In the genomic region with DNA sequence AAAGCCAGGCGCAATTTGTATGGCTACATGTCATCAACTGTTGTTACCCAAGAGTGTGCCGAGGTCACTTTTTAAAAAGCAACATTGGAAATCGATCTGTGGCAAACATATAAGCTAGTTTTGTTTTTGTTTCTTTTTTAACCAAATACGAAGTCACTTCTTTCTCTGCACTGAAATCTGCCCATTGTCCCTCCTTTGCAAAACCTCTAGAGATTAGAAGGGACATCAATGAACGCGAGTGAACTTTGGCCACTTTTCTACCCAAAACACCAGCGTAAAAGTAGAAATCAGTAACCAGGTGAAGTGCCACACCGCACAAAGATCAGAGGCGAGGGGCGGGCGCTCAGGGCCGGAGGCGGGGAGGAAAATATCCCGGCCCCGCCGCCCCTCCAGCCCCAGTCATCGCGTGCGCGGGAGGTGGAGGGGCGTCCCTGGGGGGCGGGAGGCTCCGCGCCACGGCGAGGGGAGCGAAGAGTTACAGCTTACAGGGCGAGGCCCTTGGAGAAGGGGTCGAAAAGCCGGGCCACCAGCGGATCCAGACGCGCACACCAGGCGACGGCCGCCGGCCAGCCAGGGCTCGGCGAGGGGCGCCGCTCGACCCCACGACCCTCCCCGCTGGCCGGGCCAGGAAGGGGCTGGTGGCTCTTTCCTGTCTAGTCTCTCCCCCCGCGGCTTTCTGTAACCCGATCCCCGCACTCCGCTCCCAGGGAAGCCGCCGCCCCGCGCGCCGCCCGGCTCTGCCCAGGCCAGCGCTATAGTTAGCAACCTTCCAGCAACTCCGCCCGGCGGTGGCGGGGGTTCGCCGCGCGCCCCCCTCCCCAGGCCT, we compare ENCODE assay signal across 2 cellular contexts.
TF ChIP-seq lines count a peak whose summit lies in the region.

No MANE protein-coding gene starts in this region.

TF ChIP-seq in IMR-90, 13 proteins besides CTCF, POLR2A, EP300 and RAD21:
- TF ChIP-seq MAFK (IDR thresholded peaks at IDR 0.05; ENCODE audit: low read depth, low read length) (no peak), RFX5 (IDR thresholded peaks at IDR 0.05; ENCODE audit: low read depth, low read length) (no peak), BHLHE40 (IDR thresholded peaks at IDR 0.05; ENCODE audit: low read depth, low read length) (peak; percentile 55; the same call in 1 of the 2 replicates), NFE2L2 (IDR thresholded peaks at IDR 0.05; ENCODE audit: low read depth, low read length) (no peak), FOS (IDR thresholded peaks at IDR 0.05; ENCODE audit: low read depth, low read length) (no peak), CHD1 (IDR thresholded peaks at IDR 0.05; ENCODE audit: low read depth, low read length) (no peak), MAZ (IDR thresholded peaks at IDR 0.05; ENCODE audit: borderline replicate concordance, low read depth, low read length) (peak; percentile 60), RCOR1 (IDR thresholded peaks at IDR 0.05; ENCODE audit: insufficient replicate concordance, low read length) (no peak), MXI1 (IDR thresholded peaks at IDR 0.05; ENCODE audit: borderline replicate concordance, low read depth, low read length) (0 out of 2 replicates have a peak, but pooled peaks have one; percentile 23), CEBPB (IDR thresholded peaks at IDR 0.05; ENCODE audit: low read depth, low read length) (no peak), SMC3 (IDR thresholded peaks at IDR 0.05; ENCODE audit: low read depth, low read length) (no peak)
- TF ChIP-seq, protein P1, sequence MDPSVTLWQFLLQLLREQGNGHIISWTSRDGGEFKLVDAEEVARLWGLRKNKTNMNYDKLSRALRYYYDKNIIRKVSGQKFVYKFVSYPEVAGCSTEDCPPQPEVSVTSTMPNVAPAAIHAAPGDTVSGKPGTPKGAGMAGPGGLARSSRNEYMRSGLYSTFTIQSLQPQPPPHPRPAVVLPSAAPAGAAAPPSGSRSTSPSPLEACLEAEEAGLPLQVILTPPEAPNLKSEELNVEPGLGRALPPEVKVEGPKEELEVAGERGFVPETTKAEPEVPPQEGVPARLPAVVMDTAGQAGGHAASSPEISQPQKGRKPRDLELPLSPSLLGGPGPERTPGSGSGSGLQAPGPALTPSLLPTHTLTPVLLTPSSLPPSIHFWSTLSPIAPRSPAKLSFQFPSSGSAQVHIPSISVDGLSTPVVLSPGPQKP (IDR thresholded peaks at IDR 0.05; ENCODE audit: borderline replicate concordance, low read depth, low read length): no peak
- TF ChIP-seq, protein P2, sequence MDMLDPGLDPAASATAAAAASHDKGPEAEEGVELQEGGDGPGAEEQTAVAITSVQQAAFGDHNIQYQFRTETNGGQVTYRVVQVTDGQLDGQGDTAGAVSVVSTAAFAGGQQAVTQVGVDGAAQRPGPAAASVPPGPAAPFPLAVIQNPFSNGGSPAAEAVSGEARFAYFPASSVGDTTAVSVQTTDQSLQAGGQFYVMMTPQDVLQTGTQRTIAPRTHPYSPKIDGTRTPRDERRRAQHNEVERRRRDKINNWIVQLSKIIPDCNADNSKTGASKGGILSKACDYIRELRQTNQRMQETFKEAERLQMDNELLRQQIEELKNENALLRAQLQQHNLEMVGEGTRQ (IDR thresholded peaks at IDR 0.05; ENCODE audit: low read depth, low read length): no peak

TF ChIP-seq in K562, 482 proteins besides CTCF, POLR2A, EP300 and RAD21:
- TF ChIP-seq ZNF668 (CRISPR knock-in tag; IDR thresholded peaks at IDR 0.05) (no peak), XRCC5 (IDR thresholded peaks at IDR 0.05; ENCODE audit: low read depth, low read length) (no peak), HIVEP1 (CRISPR knock-in tag; IDR thresholded peaks at IDR 0.05) (no peak), ZBTB7A (IDR thresholded peaks at IDR 0.05; ENCODE audit: borderline replicate concordance, control insufficient read depth, low read depth, low read length) (peak; percentile 51; the same call in 1 of the 2 replicates)
TF ChIP-seq in K562: peak in this region for 1.
